Comparison of ENCODE assay signal across 18 cellular contexts in genomic region chr17:45139533-45139920, GRCh38. TPM values are rescaled to one million over a fixed set of nuclear protein-coding genes. Genes with fewer than 3 reads are reported as not detected.
DNase-seq lines count a peak whose midpoint lies in the region; ATAC-seq and TF ChIP-seq lines count a peak whose summit lies in the region.
"Had no signal": no experiment of that assay in that cellular context is flagged by ENCODE, and none has a peak within 500 bp of the region (broad histone marks: within the 10 kb centered on the region; RNA-seq: fewer than 3 reads in every experiment).

No MANE protein-coding gene starts in this region.

- H3K79me2 ChIP-seq in OCI-LY7 (ENCODE audit: insufficient read depth, low read depth, low read length), result no peaks in the 10 kb centered on the region
- no peaks in the 10 kb centered on the region for H3K79me2 ChIP-seq in neural progenitor cell (ENCODE audit: low read depth)

- no peaks in the 10 kb centered on the region for H3K27me3 ChIP-seq in IMR-90 (ENCODE audit: control insufficient read depth, insufficient read depth, low read length)
- peaks cover 4% of the 10 kb centered on the region for H3K27me3 ChIP-seq in neural progenitor cell

- H3K9me3 ChIP-seq in IMR-90 (ENCODE audit: control insufficient read depth, insufficient read depth, low read length) (no peaks in the 10 kb centered on the region), OCI-LY7 (ENCODE audit: low read length) (no peaks in the 10 kb centered on the region), neural progenitor cell (ENCODE audit: low read depth) (no peaks in the 10 kb centered on the region)
- H3K9me3 ChIP-seq: Caco-2 had no signal

- H2AK5ac ChIP-seq in IMR-90 (ENCODE audit: low read depth, low read length), result no peak overlapping the region

- H4K8ac ChIP-seq in IMR-90 (ENCODE audit: low read depth in 2 of 2, low read length in 2 of 2), result no peak overlapping the region

- H3F3A ChIP-seq in neural progenitor cell (ENCODE audit: low read depth), result peaks cover 44% of the 10 kb centered on the region

- peaks cover 9% of the 10 kb centered on the region for H3K27me3 Mint-ChIP-seq in neural progenitor cell (ENCODE audit: insufficient read depth, low read depth)
- H3K27me3 Mint-ChIP-seq: B cell; CD4-positive, alpha-beta T cell had no signal

- peaks cover 6% of the 10 kb centered on the region for H3K9me1 ChIP-seq in IMR-90 (ENCODE audit: insufficient read depth, low read length)

- peak overlapping the region; percentile 9 for H2AK9ac ChIP-seq in IMR-90 (replicated peaks; ENCODE audit: low read depth, low read length, poor library complexity)

- TF ChIP-seq POLR2A in IMR-90 (IDR thresholded peaks at IDR 0.05; ENCODE audit: low read depth, low read length), result no peak

- peak overlapping the region; percentile 67 for H3K27ac Mint-ChIP-seq in neural progenitor cell
- H3K27ac Mint-ChIP-seq: B cell; CD4-positive, alpha-beta T cell had no signal

- dilution Hi-C loops in IMR-90 (cut with HindIII; ENCODE audit: low sequenced_read_pairs, unreplicated experiment), result no loop called here

- H3K9ac ChIP-seq in IMR-90 (ENCODE audit: low read depth, low read length) (no peak overlapping the region), neural progenitor cell (no peak overlapping the region)

- no peak overlapping the region for H3K23ac ChIP-seq in IMR-90 (ENCODE audit: low read depth, low read length)

- TF ChIP-seq RAD21 in IMR-90 (IDR thresholded peaks at IDR 0.05; ENCODE audit: low read length), result no peak

- POLR2A ChIA-PET in IMR-90 (lab: Charles Lee; ENCODE audit: unreplicated experiment) (no interaction called here), OCI-LY7 (lab: Charles Lee) (interaction anchor here (0.6 kb wide), 1 partner anchor 16 kb away, joined by 4 read pairs; no protein-coding TSS in a partner anchor)

- H3K4me3 ChIP-seq in IMR-90 (ENCODE audit: insufficient read depth, low read depth, low read length) (no peak overlapping the region), OCI-LY7 (ENCODE audit: low read depth, low read length, poor library complexity, severe bottlenecking) (no peak overlapping the region), neural progenitor cell (no peak overlapping the region)
- H3K4me3 ChIP-seq: PC-9 had no signal

- no peak overlapping the region for H3K18ac ChIP-seq in IMR-90 (ENCODE audit: low read depth, low read length)

- H3K36me3 Mint-ChIP-seq in neural progenitor cell, result no peaks in the 10 kb centered on the region

- H4K20me1 ChIP-seq in IMR-90 (ENCODE audit: insufficient read depth, low read length) (no peaks in the 10 kb centered on the region), OCI-LY7 (ENCODE audit: insufficient read depth, low read length) (no peaks in the 10 kb centered on the region), neural progenitor cell (ENCODE audit: low read depth) (no peaks in the 10 kb centered on the region)

- peaks cover 4% of the 10 kb centered on the region for H3K9me3 Mint-ChIP-seq in neural progenitor cell
- H3K9me3 Mint-ChIP-seq: CD4-positive, alpha-beta T cell had no signal

- H3K36me3 ChIP-seq in IMR-90 (ENCODE audit: control insufficient read depth, insufficient read depth, low read length) (peaks cover 2% of the 10 kb centered on the region; the same call in 1 of the 2 replicates), OCI-LY7 (ENCODE audit: insufficient read depth, low read length) (no peaks in the 10 kb centered on the region), neural progenitor cell (no peaks in the 10 kb centered on the region)

- H3K4ac ChIP-seq in IMR-90 (ENCODE audit: low read depth, low read length), result no peak overlapping the region

- intact Hi-C loops in IMR-90 (cut with micrococcal nuclease) (no loop called here), OCI-LY7 (cut with micrococcal nuclease; ENCODE audit: unreplicated experiment) (no loop called here)

- H3K4me1 Mint-ChIP-seq in neural progenitor cell, result peaks cover 45% of the 10 kb centered on the region

- H2BK20ac ChIP-seq in IMR-90 (ENCODE audit: low read depth, low read length), result no peak overlapping the region

- H3K27ac ChIP-seq in IMR-90 (ENCODE audit: insufficient read depth, low read length) (no peak overlapping the region), OCI-LY7 (ENCODE audit: low read depth, low read length, poor library complexity, severe bottlenecking) (no peak overlapping the region), neural progenitor cell (no peak overlapping the region)
- H3K27ac ChIP-seq: 22Rv1, PC-9 had no signal

- no peak overlapping the region for H4K91ac ChIP-seq in IMR-90 (ENCODE audit: insufficient read depth, low read depth, low read length)

- no peak for TF ChIP-seq CTCF in IMR-90 (conservative IDR thresholded peaks at IDR 0.05; ENCODE audit: low read depth, low read length)
- no peak for TF ChIP-seq CTCF in OCI-LY7 (conservative IDR thresholded peaks at IDR 0.05; ENCODE audit: low read length)
- no peak for TF ChIP-seq CTCF in neural progenitor cell (IDR thresholded peaks at IDR 0.05)

- in situ Hi-C loops in IMR-90 (cut with MboI; ENCODE audit: low sequenced_read_pairs), result loop anchor here (5.0 kb wide), 1 partner anchor 58 kb away; no protein-coding TSS in a partner anchor

- no peak overlapping the region for H4K5ac ChIP-seq in IMR-90 (ENCODE audit: low read depth, low read length)

- no peak overlapping the region for H3K4me2 ChIP-seq in IMR-90 (ENCODE audit: low read depth, low read length)
- H3K4me2 ChIP-seq in OCI-LY7 (ENCODE audit: low read length), result no peak overlapping the region
- H3K4me2 ChIP-seq in neural progenitor cell, result peak overlapping the region; percentile 50
- H3K4me2 ChIP-seq: PC-9 had no signal

- no peak overlapping the region for H2BK120ac ChIP-seq in IMR-90 (ENCODE audit: low read depth, low read length)

- no peak for ATAC-seq in IMR-90 (ENCODE audit: low read depth)
- no peak for ATAC-seq in GM18861 (IDR thresholded peaks at IDR 0.05; ENCODE audit: unreplicated experiment)

- H3K4me1 ChIP-seq in IMR-90 (ENCODE audit: control insufficient read depth, insufficient read depth, low read length) (peaks cover 16% of the 10 kb centered on the region), OCI-LY7 (ENCODE audit: insufficient read depth, low read length, poor library complexity, severe bottlenecking) (peaks cover 19% of the 10 kb centered on the region), neural progenitor cell (peaks cover 32% of the 10 kb centered on the region)

- no peak overlapping the region for H3K14ac ChIP-seq in IMR-90 (replicated peaks; ENCODE audit: low read depth, low read length)

- no peak overlapping the region for H3K4me3 Mint-ChIP-seq in neural progenitor cell
- H3K4me3 Mint-ChIP-seq: B cell; CD4-positive, alpha-beta T cell had no signal

- peaks cover 4 to 7% of the 10 kb centered on the region in 2 experiments; a peak in 3 of 4 replicates for H3K79me1 ChIP-seq in IMR-90 (ENCODE audit: low read depth in 1 of 2, low read length in 2 of 2)

- peak; percentile 17 for DNase-seq in DMS79 (lab: John Stamatoyannopoulos, UW)
- DNase-seq in DMS79 treated with DMSO at 0.1 percent for 48 hours (lab: John Stamatoyannopoulos, UW), result no peak
- DNase-seq in IMR-90, result no peak
- no peak for DNase-seq in OCI-LY7 (ENCODE audit: low spot score)
- DNase-seq in neural progenitor cell (ENCODE audit: low spot score), result no peak
- DNase-seq in GDM1 (lab: John Stamatoyannopoulos, UW), result no peak
- DNase-seq in activated CD4-positive, alpha-beta T cell treated with anti-CD3 and anti-CD28 coated beads for 48 hours, result no peak
- DNase-seq: Caco-2; CD4-positive, alpha-beta T cell; DMS153; EL; NCI-H1417 treated with DMSO at 0.1 percent for 48 hours; NCI-H187 treated with DMSO at 0.1 percent for 48 hours; NCI-H510A treated with DMSO at 0.1 percent for 48 hours; PC-9 had no signal

- no peaks in the 10 kb centered on the region for H3K9me2 ChIP-seq in OCI-LY7 (ENCODE audit: insufficient read depth, low read length)

- H3K56ac ChIP-seq in IMR-90 (ENCODE audit: extremely low read depth, insufficient read depth, low read length), result no peak overlapping the region

- H2BK15ac ChIP-seq in IMR-90 (ENCODE audit: low read depth, low read length), result no peak overlapping the region

- no peak overlapping the region for H2BK5ac ChIP-seq in IMR-90 (ENCODE audit: low read depth, low read length, poor library complexity, severe bottlenecking)

- H2AFZ ChIP-seq in IMR-90 (replicated peaks; ENCODE audit: low read length, poor library complexity) (no peak overlapping the region), OCI-LY7 (ENCODE audit: low read length) (no peak overlapping the region), neural progenitor cell (replicated peaks) (no peak overlapping the region)
- H2AFZ ChIP-seq: PC-9 had no signal

- no CpG with 5 or more reads among the region's 4 CpGs for WGBS in IMR-90 (ENCODE audit: extremely low coverage in 2 of 2, insufficient read length in 1 of 2), 2 experiments

- BruUV-seq in IMR-90 (replicated peaks; lab: Mats Ljungman, UMichigan) (no TSS peak), OCI-LY7 (replicated peaks; lab: Mats Ljungman, UMichigan) (TSS peak; percentile 46)

- CTCF ChIA-PET in IMR-90 (lab: Yijun Ruan, JAX) (interaction anchor here (1.2 kb wide), 1 partner anchor 58 kb away, joined by 7 read pairs; no protein-coding TSS in a partner anchor), OCI-LY7 (lab: Charles Lee; ENCODE audit: unreplicated experiment) (no interaction called here)

RNA-seq across cellular contexts. Expression of gene ACBD4, which starts 4.0 kb away (rescaled TPM):
- 1.7 and 2.3 TPM in 2 replicates for total RNA-seq in IMR-90 (2012; rRNA removed)
- 5.7 and 6.1 TPM in 2 replicates for polyA plus RNA-seq in IMR-90 (2012; rRNA removed)
- 4.5 and 5.5 TPM in 2 replicates for polyA plus RNA-seq in IMR-90 (2012; cell fraction: cytosol; rRNA removed)
- 29.9 and 39.6 TPM in 2 replicates for polyA plus RNA-seq in IMR-90 (2012; cell fraction: nucleus; rRNA removed; ENCODE audit: low replicate concordance)
- total RNA-seq in OCI-LY7 (2014; rRNA removed; shearing (Covaris generic)), result 14.6 and 14.8 TPM in 2 replicates
- 22.2 and 24.0 TPM in 2 replicates for total RNA-seq in OCI-LY7 (2022)
- 6.8 and 17.3 TPM in 2 replicates for total RNA-seq in neural progenitor cell (ENCODE audit: low replicate concordance)

RNA-seq across cellular contexts. Expression of gene PLCD3, which starts 7.2 kb away (rescaled TPM):
- 5.3 and 5.6 TPM in 2 replicates for total RNA-seq in IMR-90 (2012; rRNA removed)
- 36.6 and 39.0 TPM in 2 replicates for polyA plus RNA-seq in IMR-90 (2012; rRNA removed)
- 14.8 and 45.8 TPM in 2 replicates for polyA plus RNA-seq in IMR-90 (2012; cell fraction: cytosol; rRNA removed)
- polyA plus RNA-seq in IMR-90 (2012; cell fraction: nucleus; rRNA removed; ENCODE audit: low replicate concordance), result 35.9 and 73.0 TPM in 2 replicates
- 1.4 and 3.6 TPM in 2 replicates for total RNA-seq in OCI-LY7 (2014; rRNA removed; shearing (Covaris generic))
- total RNA-seq in OCI-LY7 (2022), result 1.7 and 4.6 TPM in 2 replicates
- 16.0 and 31.4 TPM in 2 replicates for total RNA-seq in neural progenitor cell (ENCODE audit: low replicate concordance)

RNA-seq across cellular contexts. Expression of gene HEXIM1, which starts 8.7 kb away (rescaled TPM):
- total RNA-seq in IMR-90 (2012; rRNA removed) (5.9 and 8.6 TPM in 2 replicates), OCI-LY7 (2022) (16.4 and 17.2 TPM in 2 replicates), neural progenitor cell (ENCODE audit: low replicate concordance) (10.2 and 14.3 TPM in 2 replicates)
- polyA plus RNA-seq in IMR-90 (2012; rRNA removed), result 14.5 TPM in 2 replicates
- 13.5 and 13.8 TPM in 2 replicates for polyA plus RNA-seq in IMR-90 (2012; cell fraction: cytosol; rRNA removed)
- polyA plus RNA-seq in IMR-90 (2012; cell fraction: nucleus; rRNA removed; ENCODE audit: low replicate concordance), result 8.5 and 12.5 TPM in 2 replicates
- total RNA-seq in OCI-LY7 (2014; rRNA removed; shearing (Covaris generic)), result 12.1 and 13.9 TPM in 2 replicates

RNA-seq across cellular contexts. Expression of gene HEXIM2, which starts 22.1 kb away (rescaled TPM):
- total RNA-seq in IMR-90 (2012; rRNA removed), result 5.6 and 6.1 TPM in 2 replicates
- polyA plus RNA-seq in IMR-90 (2012; rRNA removed), result 4.5 TPM in 2 replicates
- polyA plus RNA-seq in IMR-90 (2012; cell fraction: cytosol; rRNA removed), result 5.2 and 10.6 TPM in 2 replicates
- 2.9 and 6.9 TPM in 2 replicates for polyA plus RNA-seq in IMR-90 (2012; cell fraction: nucleus; rRNA removed; ENCODE audit: low replicate concordance)
- total RNA-seq in OCI-LY7 (2014; rRNA removed; shearing (Covaris generic)), result 8.6 and 9.3 TPM in 2 replicates
- total RNA-seq in OCI-LY7 (2022), result 9.7 and 11.1 TPM in 2 replicates
- total RNA-seq in neural progenitor cell (ENCODE audit: low replicate concordance), result 4.6 and 9.1 TPM in 2 replicates
